In the genomic region with DNA sequence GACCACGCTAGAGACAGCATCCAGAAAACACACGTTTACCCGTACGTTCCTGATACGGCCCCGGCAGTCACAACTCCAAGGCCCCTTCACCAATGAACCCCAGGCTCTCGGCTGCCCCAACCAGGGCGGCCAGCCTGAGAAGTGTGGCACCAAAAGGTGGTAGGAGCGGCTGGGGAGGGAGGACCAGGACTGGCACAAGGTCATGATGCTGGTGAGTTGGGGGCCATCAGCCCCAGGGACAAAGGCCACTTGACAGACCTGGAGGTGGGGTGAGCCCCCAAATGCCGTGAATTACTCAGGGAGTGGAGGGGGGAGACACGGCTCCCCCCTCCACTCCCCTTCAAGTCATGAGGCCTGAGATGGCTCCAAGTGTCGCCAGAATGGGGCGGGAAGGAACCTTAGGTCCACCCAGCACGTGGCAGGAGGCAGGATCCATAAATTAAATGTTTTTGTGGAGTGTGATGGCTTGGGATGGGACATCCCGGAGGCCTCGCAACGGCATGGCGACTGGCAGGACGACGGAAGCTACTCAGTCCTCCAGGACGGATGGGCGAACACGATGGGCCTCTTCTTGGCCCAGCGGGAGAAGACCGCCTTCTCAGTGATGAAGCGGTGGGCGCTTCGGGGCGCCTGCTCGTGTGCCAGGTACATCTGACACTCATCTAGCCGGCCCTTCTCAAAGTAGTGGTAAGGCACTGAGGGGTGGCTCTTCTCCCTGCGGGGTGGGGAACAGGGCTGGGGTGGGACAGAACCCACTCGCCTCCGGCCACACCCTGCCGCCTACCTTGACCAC, we compare ENCODE assay signal across 20 cellular contexts. TPM values are rescaled to one million over a fixed set of nuclear protein-coding genes. Genes with fewer than 3 reads are reported as not detected.
DNase-seq lines count a peak whose midpoint lies in the region; ATAC-seq and TF ChIP-seq lines count a peak whose summit lies in the region.
"Had no signal": no experiment of that assay in that cellular context is flagged by ENCODE, and none has a peak within 500 bp of the region (broad histone marks: within the 10 kb centered on the region; RNA-seq: fewer than 3 reads in every experiment).

No MANE protein-coding gene starts in this region.

- H3K27me3 Mint-ChIP-seq in activated naive CD8-positive, alpha-beta T cell = no peaks in the 10 kb centered on the region
- no peaks in the 10 kb centered on the region for H3K27me3 Mint-ChIP-seq in activated naive CD8-positive, alpha-beta T cell treated with anti-CD3 and anti-CD28 coated beads, Interleukin-2, amount 50 U/mL, for 24 hours
- H3K27me3 Mint-ChIP-seq in activated T-helper 2 cell treated with anti-CD3 and anti-CD28 coated beads, Interferon-gamma antibody, Interleukin-2, Interleukin-4, amounts not matched to agents 10 μg/mL and 5 μg/mL and 100 μg/mL, durations not matched to agents 14 hours and 24 hours and 36 hours (ENCODE audit: low read depth) = no peaks in the 10 kb centered on the region
- no peaks in the 10 kb centered on the region for H3K27me3 Mint-ChIP-seq in naive thymus-derived CD4-positive, alpha-beta T cell

- H3K4me1 ChIP-seq in naive thymus-derived CD4-positive, alpha-beta T cell (ENCODE audit: control insufficient read depth in 2 of 2, insufficient read depth in 2 of 2, low read length in 2 of 2) = peaks cover 29 to 41% of the 10 kb centered on the region in 2 donors
- H3K4me1 ChIP-seq in upper lobe of right lung = peaks cover 56% of the 10 kb centered on the region

- intact Hi-C loops in activated T-helper 2 cell treated with anti-CD3 and anti-CD28 coated beads, Interferon-gamma antibody, Interleukin-2, Interleukin-4, amounts not matched to agents 10 μg/mL and 5 μg/mL and 100 μg/mL, durations not matched to agents 14 hours and 24 hours and 36 hours (cut with micrococcal nuclease) = no loop called here
- intact Hi-C loops in naive thymus-derived CD4-positive, alpha-beta T cell (cut with micrococcal nuclease) = loop anchor here (5.0 kb wide), 2 partner anchors 41 to 456 kb away; partner anchors contain the start of genes LRSAM1 (in 1 of the 2) and RPL12 (in 1 of the 2)
- intact Hi-C loops in upper lobe of right lung (cut with DNase I) = no loop called here

- no peak for DNase-seq in activated naive CD8-positive, alpha-beta T cell treated with anti-CD3 and anti-CD28 coated beads, Interleukin-2, amount 50 U/mL, for 24 hours
- no peak for DNase-seq in activated T-helper 2 cell treated with anti-CD3 and anti-CD28 coated beads, Interferon-gamma antibody, Interleukin-2, Interleukin-4, amounts not matched to agents 10 μg/mL and 5 μg/mL and 100 μg/mL, durations not matched to agents 14 hours and 24 hours and 36 hours (ENCODE audit: low spot score)
- DNase-seq in naive thymus-derived CD4-positive, alpha-beta T cell = no peak
- DNase-seq in upper lobe of right lung = peak; percentile 64
- DNase-seq in NCI-H1092 treated with DMSO at 0.1 percent for 48 hours (lab: John Stamatoyannopoulos, UW) = no peak
- DNase-seq in CD1c-positive myeloid dendritic cell (ENCODE audit: extremely low spot score) = no peak
- DNase-seq in germinal center (ENCODE audit: low spot score) = no peak
- DNase-seq: brain microvascular endothelial cell, Caco-2, erythroblast, IMR-90, MG63, NCI-H1694 treated with DMSO at 0.1 percent for 48 hours, NCI-H2227 treated with DMSO at 0.1 percent for 48 hours, PC-9 had no signal

- no peaks in the 10 kb centered on the region for H3K27me3 ChIP-seq in naive thymus-derived CD4-positive, alpha-beta T cell (ENCODE audit: control insufficient read depth in 2 of 2, insufficient read depth in 2 of 2, low read length in 2 of 2)
- no peaks in the 10 kb centered on the region for H3K27me3 ChIP-seq in upper lobe of right lung
- H3K27me3 ChIP-seq: brain microvascular endothelial cell, MG63, neural progenitor cell, suprapubic skin had no signal

- peak overlapping the region; percentile 35 for H3K27ac Mint-ChIP-seq in activated naive CD8-positive, alpha-beta T cell
- no peak overlapping the region for H3K27ac Mint-ChIP-seq in activated naive CD8-positive, alpha-beta T cell treated with anti-CD3 and anti-CD28 coated beads, Interleukin-2, amount 50 U/mL, for 24 hours
- peak overlapping the region; percentile 42 for H3K27ac Mint-ChIP-seq in activated T-helper 2 cell treated with anti-CD3 and anti-CD28 coated beads, Interferon-gamma antibody, Interleukin-2, Interleukin-4, amounts not matched to agents 10 μg/mL and 5 μg/mL and 100 μg/mL, durations not matched to agents 14 hours and 24 hours and 36 hours
- H3K27ac Mint-ChIP-seq in naive thymus-derived CD4-positive, alpha-beta T cell = peak overlapping the region; percentile 69 to 100 (median 99)
- H3K27ac Mint-ChIP-seq: neural progenitor cell, WTC11 had no signal

- no peak for ATAC-seq in activated naive CD8-positive, alpha-beta T cell treated with anti-CD3 and anti-CD28 coated beads, Interleukin-2, amount 50 U/mL, for 24 hours
- ATAC-seq in naive thymus-derived CD4-positive, alpha-beta T cell = no peak
- no peak for ATAC-seq in upper lobe of right lung
- ATAC-seq: WTC11 had no signal

- peaks cover 55% of the 10 kb centered on the region for H3K4me1 Mint-ChIP-seq in activated naive CD8-positive, alpha-beta T cell (ENCODE audit: low read depth)
- H3K4me1 Mint-ChIP-seq in activated naive CD8-positive, alpha-beta T cell treated with anti-CD3 and anti-CD28 coated beads, Interleukin-2, amount 50 U/mL, for 24 hours = peaks cover 68% of the 10 kb centered on the region
- H3K4me1 Mint-ChIP-seq in activated T-helper 2 cell treated with anti-CD3 and anti-CD28 coated beads, Interferon-gamma antibody, Interleukin-2, Interleukin-4, amounts not matched to agents 10 μg/mL and 5 μg/mL and 100 μg/mL, durations not matched to agents 14 hours and 24 hours and 36 hours (ENCODE audit: low read depth) = peaks cover 49% of the 10 kb centered on the region
- peaks cover 39 to 59% (median 52%) of the 10 kb centered on the region in 7 donors for H3K4me1 Mint-ChIP-seq in naive thymus-derived CD4-positive, alpha-beta T cell

- peaks cover 0 to 46% (median 0%) of the 10 kb centered on the region in 3 experiments for H3K36me3 ChIP-seq in naive thymus-derived CD4-positive, alpha-beta T cell (ENCODE audit: control insufficient read depth in 2 of 3, insufficient read depth in 3 of 3, low read length in 3 of 3)
- peaks cover 39% of the 10 kb centered on the region for H3K36me3 ChIP-seq in upper lobe of right lung
- H3K36me3 ChIP-seq: neural progenitor cell had no signal

- H3K9me3 Mint-ChIP-seq in activated naive CD8-positive, alpha-beta T cell (ENCODE audit: low read depth) = no peaks in the 10 kb centered on the region
- H3K9me3 Mint-ChIP-seq in activated naive CD8-positive, alpha-beta T cell treated with anti-CD3 and anti-CD28 coated beads, Interleukin-2, amount 50 U/mL, for 24 hours = no peaks in the 10 kb centered on the region
- H3K9me3 Mint-ChIP-seq in activated T-helper 2 cell treated with anti-CD3 and anti-CD28 coated beads, Interferon-gamma antibody, Interleukin-2, Interleukin-4, amounts not matched to agents 10 μg/mL and 5 μg/mL and 100 μg/mL, durations not matched to agents 14 hours and 24 hours and 36 hours = no peaks in the 10 kb centered on the region
- H3K9me3 Mint-ChIP-seq in naive thymus-derived CD4-positive, alpha-beta T cell = no peaks in the 10 kb centered on the region
- H3K9me3 Mint-ChIP-seq: neural progenitor cell; T-helper 2 cell treated with Interferon-gamma antibody and Interleukin-4, amounts not matched to agents 5 μg/mL and 100 μg/mL, for 36 hours; WTC11 had no signal

- H3K4me3 Mint-ChIP-seq in activated naive CD8-positive, alpha-beta T cell = no peak overlapping the region
- H3K4me3 Mint-ChIP-seq in activated naive CD8-positive, alpha-beta T cell treated with anti-CD3 and anti-CD28 coated beads, Interleukin-2, amount 50 U/mL, for 24 hours = no peak overlapping the region
- no peak overlapping the region for H3K4me3 Mint-ChIP-seq in activated T-helper 2 cell treated with anti-CD3 and anti-CD28 coated beads, Interferon-gamma antibody, Interleukin-2, Interleukin-4, amounts not matched to agents 10 μg/mL and 5 μg/mL and 100 μg/mL, durations not matched to agents 14 hours and 24 hours and 36 hours (ENCODE audit: low read depth)
- H3K4me3 Mint-ChIP-seq in naive thymus-derived CD4-positive, alpha-beta T cell = peak overlapping the region in 1 of 10 donors; percentile 50
- H3K4me3 Mint-ChIP-seq: neural progenitor cell; T-helper 2 cell treated with Interferon-gamma antibody and Interleukin-4, amounts not matched to agents 5 μg/mL and 100 μg/mL, for 36 hours; WTC11 had no signal

- POLR2A ChIA-PET in naive thymus-derived CD4-positive, alpha-beta T cell (lab: Charles Lee) = interaction anchor here (1.0 to 7.4 kb wide), 4 partner anchors 8 to 122 kb away, joined by 3 to 81 read pairs (median 22); partner anchors contain the start of genes CDK9, PIP5KL1 and ST6GALNAC4

- no peak overlapping the region for H3K4me3 ChIP-seq in naive thymus-derived CD4-positive, alpha-beta T cell (ENCODE audit: low read length)
- H3K4me3 ChIP-seq in upper lobe of right lung = no peak overlapping the region
- H3K4me3 ChIP-seq: MG63, neural progenitor cell, PC-9, suprapubic skin had no signal

- no peak for TF ChIP-seq CTCF in upper lobe of right lung (IDR thresholded peaks at IDR 0.05)

- H3K36me3 Mint-ChIP-seq in activated naive CD8-positive, alpha-beta T cell = no peaks in the 10 kb centered on the region
- peaks cover 20% of the 10 kb centered on the region for H3K36me3 Mint-ChIP-seq in activated naive CD8-positive, alpha-beta T cell treated with anti-CD3 and anti-CD28 coated beads, Interleukin-2, amount 50 U/mL, for 24 hours (ENCODE audit: low read depth)
- H3K36me3 Mint-ChIP-seq in activated T-helper 2 cell treated with anti-CD3 and anti-CD28 coated beads, Interferon-gamma antibody, Interleukin-2, Interleukin-4, amounts not matched to agents 10 μg/mL and 5 μg/mL and 100 μg/mL, durations not matched to agents 14 hours and 24 hours and 36 hours (ENCODE audit: low read depth) = peaks cover 40% of the 10 kb centered on the region
- H3K36me3 Mint-ChIP-seq in naive thymus-derived CD4-positive, alpha-beta T cell = peaks cover 4 to 22% (median 7%) of the 10 kb centered on the region in 5 donors
- H3K36me3 Mint-ChIP-seq: neural progenitor cell had no signal

- H3K9me3 ChIP-seq in naive thymus-derived CD4-positive, alpha-beta T cell (ENCODE audit: control insufficient read depth in 2 of 3, low read length in 3 of 3) = no peaks in the 10 kb centered on the region
- no peaks in the 10 kb centered on the region for H3K9me3 ChIP-seq in upper lobe of right lung
- H3K9me3 ChIP-seq: Caco-2, MG63, suprapubic skin had no signal

- peak overlapping the region; percentile 95 for H3K27ac ChIP-seq in naive thymus-derived CD4-positive, alpha-beta T cell (ENCODE audit: low read depth, low read length)
- H3K27ac ChIP-seq in upper lobe of right lung = peak overlapping the region; percentile 90
- H3K27ac ChIP-seq: brain microvascular endothelial cell, neural progenitor cell, PC-9 had no signal

- CTCF ChIA-PET in naive thymus-derived CD4-positive, alpha-beta T cell (lab: Charles Lee) = no interaction called here

RNA-seq across cellular contexts. Expression of gene ST6GALNAC6, which starts 8.7 kb away (rescaled TPM):
- 60.3 and 60.7 TPM in 2 replicates for total RNA-seq in activated T-helper 2 cell treated with anti-CD3 and anti-CD28 coated beads, Interferon-gamma antibody, Interleukin-2, Interleukin-4, amounts not matched to agents 10 μg/mL and 5 μg/mL and 100 μg/mL, durations not matched to agents 14 hours and 24 hours and 36 hours
- total RNA-seq in naive thymus-derived CD4-positive, alpha-beta T cell = 100 to 1,000 TPM in 3 of 5 experiments, 10 to 100 TPM in 2; 63.0 to 125 (median 107) TPM
- 10 to 100 TPM; 28.3 to 34.5 TPM for polyA plus RNA-seq in naive thymus-derived CD4-positive, alpha-beta T cell
- total RNA-seq in upper lobe of right lung = 94.7 TPM

RNA-seq across cellular contexts. Expression of gene ST6GALNAC4, which starts 8.8 kb away (rescaled TPM):
- 25.6 and 28.7 TPM in 2 replicates for total RNA-seq in activated T-helper 2 cell treated with anti-CD3 and anti-CD28 coated beads, Interferon-gamma antibody, Interleukin-2, Interleukin-4, amounts not matched to agents 10 μg/mL and 5 μg/mL and 100 μg/mL, durations not matched to agents 14 hours and 24 hours and 36 hours
- 10 to 100 TPM; 28.0 to 51.0 (median 36.1) TPM for total RNA-seq in naive thymus-derived CD4-positive, alpha-beta T cell
- polyA plus RNA-seq in naive thymus-derived CD4-positive, alpha-beta T cell = 10 to 100 TPM; 20.0 to 21.7 TPM
- total RNA-seq in upper lobe of right lung = 58.8 TPM

RNA-seq across cellular contexts. Expression of gene PIP5KL1, which starts 22.5 kb away (rescaled TPM):
- 1.4 and 3.4 TPM in 2 replicates for total RNA-seq in activated T-helper 2 cell treated with anti-CD3 and anti-CD28 coated beads, Interferon-gamma antibody, Interleukin-2, Interleukin-4, amounts not matched to agents 10 μg/mL and 5 μg/mL and 100 μg/mL, durations not matched to agents 14 hours and 24 hours and 36 hours
- 1 to 10 TPM; 1.4 to 2.9 (median 2.1) TPM for total RNA-seq in naive thymus-derived CD4-positive, alpha-beta T cell
- under 1 TPM in 1 of 2 donors, not detected in 1; 0.17 TPM for polyA plus RNA-seq in naive thymus-derived CD4-positive, alpha-beta T cell
- 3.5 TPM for total RNA-seq in upper lobe of right lung

RNA-seq across cellular contexts. Expression of gene DPM2, which starts 29.6 kb away (rescaled TPM):
- 55.7 and 57.4 TPM in 2 replicates for total RNA-seq in activated T-helper 2 cell treated with anti-CD3 and anti-CD28 coated beads, Interferon-gamma antibody, Interleukin-2, Interleukin-4, amounts not matched to agents 10 μg/mL and 5 μg/mL and 100 μg/mL, durations not matched to agents 14 hours and 24 hours and 36 hours
- 10 to 100 TPM; 29.1 to 84.4 (median 56.8) TPM for total RNA-seq in naive thymus-derived CD4-positive, alpha-beta T cell
- polyA plus RNA-seq in naive thymus-derived CD4-positive, alpha-beta T cell = 10 to 100 TPM; 29.3 to 39.5 TPM
- total RNA-seq in upper lobe of right lung = 37.1 TPM

RNA-seq across cellular contexts. Expression of gene AK1, which starts 30.6 kb away (rescaled TPM):
- 19.6 and 21.0 TPM in 2 replicates for total RNA-seq in activated T-helper 2 cell treated with anti-CD3 and anti-CD28 coated beads, Interferon-gamma antibody, Interleukin-2, Interleukin-4, amounts not matched to agents 10 μg/mL and 5 μg/mL and 100 μg/mL, durations not matched to agents 14 hours and 24 hours and 36 hours
- 10 to 100 TPM; 33.2 to 64.9 (median 51.6) TPM for total RNA-seq in naive thymus-derived CD4-positive, alpha-beta T cell
- under 1 TPM; 0.09 to 0.21 TPM for polyA plus RNA-seq in naive thymus-derived CD4-positive, alpha-beta T cell
- 158 TPM for total RNA-seq in upper lobe of right lung

Comparison
In these comparisons a context has a peak if more than half of its experiments do, and no peak if none do; other contexts are left out.
1. intact Hi-C loops: an anchor here in naive thymus-derived CD4-positive, alpha-beta T cell (5.0 kb wide); none called in activated T-helper 2 cell treated with anti-CD3 and anti-CD28 coated beads, Interferon-gamma antibody, Interleukin-2, Interleukin-4, amounts not matched to agents 10 μg/mL and 5 μg/mL and 100 μg/mL, durations not matched to agents 14 hours and 24 hours and 36 hours and upper lobe of right lung.